In the genomic region with DNA sequence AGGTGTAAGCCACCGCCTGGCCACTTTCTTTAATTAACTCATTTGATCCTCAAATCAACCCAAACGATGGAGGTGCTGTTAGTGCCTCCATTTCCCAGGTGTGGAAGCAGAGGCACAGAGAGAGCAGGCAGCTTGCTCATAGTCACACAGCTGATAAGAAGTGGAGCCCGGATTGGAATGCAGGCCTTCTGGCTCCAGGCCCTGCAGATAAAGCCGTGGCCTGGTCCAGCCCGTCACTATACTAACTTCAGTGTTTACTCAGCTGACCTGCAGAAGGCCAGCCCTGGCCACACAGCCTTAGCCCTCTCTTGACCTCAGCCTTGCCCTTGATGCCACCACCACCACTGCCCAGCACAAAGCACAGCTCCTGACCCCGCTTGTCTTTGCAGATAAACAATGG, we compare ENCODE assay signal across 31 cellular contexts.
DNase-seq lines count a peak whose midpoint lies in the region; ATAC-seq and TF ChIP-seq lines count a peak whose summit lies in the region.
"Had no signal": no experiment of that assay in that cellular context is flagged by ENCODE, and none has a peak within 500 bp of the region (broad histone marks: within the 10 kb centered on the region; RNA-seq: fewer than 3 reads in every experiment).

No MANE protein-coding gene starts in this region.

- H3K4me3 ChIP-seq in osteoblast (ENCODE audit: insufficient read depth, low read length) (no peak overlapping the region), upper lobe of right lung (no peak overlapping the region)
- H3K4me3 ChIP-seq: Peyer's patch, skin epidermis, thoracic aorta had no signal

- H3K4me1 ChIP-seq in osteoblast (ENCODE audit: insufficient read depth, low read length), result peaks cover 7% of the 10 kb centered on the region
- no peaks in the 10 kb centered on the region for H3K4me1 ChIP-seq in upper lobe of right lung
- H3K4me1 ChIP-seq: Peyer's patch had no signal

- H4K20me1 ChIP-seq in osteoblast (ENCODE audit: insufficient read depth, low read length), result no peaks in the 10 kb centered on the region

- no peak overlapping the region for H3K4me2 ChIP-seq in osteoblast (ENCODE audit: insufficient read depth, low read length)

- H3K79me2 ChIP-seq in osteoblast (ENCODE audit: insufficient read depth, low read length), result no peaks in the 10 kb centered on the region

- CTCF ChIA-PET in WTC11 (lab: Charles Lee), result interaction anchor here (0.7 to 1.4 kb wide), 2 partner anchors 20 to 195 kb away, joined by 3 to 6 read pairs; no protein-coding TSS in a partner anchor

- H3K36me3 ChIP-seq in osteoblast (ENCODE audit: insufficient read depth, low read length) (no peaks in the 10 kb centered on the region), upper lobe of right lung (no peaks in the 10 kb centered on the region)
- H3K36me3 ChIP-seq: Peyer's patch, thoracic aorta had no signal

- no peaks in the 10 kb centered on the region for H3K36me3 Mint-ChIP-seq in WTC11
- H3K36me3 Mint-ChIP-seq: naive B cell had no signal

- H2AFZ ChIP-seq in osteoblast (ENCODE audit: low read length), result no peak overlapping the region

- H3K9me3 Mint-ChIP-seq in WTC11, result 0 out of 2 replicates have a peak, but pooled peaks cover 3% of the 10 kb centered on the region
- H3K9me3 Mint-ChIP-seq: naive B cell had no signal

- ATAC-seq in WTC11 (no peak), upper lobe of right lung (peak; percentile 22), GM21528 (IDR thresholded peaks at IDR 0.05; ENCODE audit: low FRiP score, unreplicated experiment) (no peak), GM18868 (IDR thresholded peaks at IDR 0.05; ENCODE audit: unreplicated experiment) (no peak)
- ATAC-seq: HCT116 had no signal

- H3K27me3 ChIP-seq in osteoblast (ENCODE audit: insufficient read depth, low read length) (no peaks in the 10 kb centered on the region), upper lobe of right lung (no peaks in the 10 kb centered on the region)
- H3K27me3 ChIP-seq: Peyer's patch had no signal

- TF ChIP-seq CTCF in WTC11 (IDR thresholded peaks at IDR 0.05) (no peak), osteoblast (IDR thresholded peaks at IDR 0.05; ENCODE audit: extremely low read depth, low read depth, low read length) (no peak), upper lobe of right lung (IDR thresholded peaks at IDR 0.05) (no peak)

- no peak overlapping the region for H3K4me3 Mint-ChIP-seq in WTC11
- H3K4me3 Mint-ChIP-seq: activated naive CD8-positive, alpha-beta T cell; naive B cell had no signal

- intact Hi-C loops in upper lobe of right lung (cut with DNase I), result no loop called here

- DNase-seq in WTC11 (ENCODE audit: low spot score) (no peak), islet precursor cell (peak; percentile 72), osteoblast (ENCODE audit: insufficient read length, low spot score, missing footprints) (peak; percentile 25), upper lobe of right lung (no peak), ACHN (no peak)
- DNase-seq: activated CD4-positive, alpha-beta T cell treated with anti-CD3 and anti-CD28 coated beads for 48 hours; activated effector memory CD4-positive, alpha-beta T cell treated with anti-CD3 and anti-CD28 coated beads, Interleukin-2, amount 50 U/mL, for 16 hours; C1 segment of cervical spinal cord; caudate nucleus; cortex of kidney; DMS153; effector memory CD4-positive, alpha-beta T cell; glutamatergic neuron; KBM-7; midbrain; naive B cell; NCI-H1092 treated with DMSO at 0.1 percent for 48 hours; NCI-H1694 treated with DMSO at 0.1 percent for 48 hours; NCI-H446 treated with DMSO at 0.1 percent for 48 hours; NCI-H774; occipital lobe; stimulated activated naive CD4-positive, alpha-beta T cell treated with Interleukin-2 at 50 U/mL for 16 hours; SW 1271 had no signal

- H3K27ac ChIP-seq in osteoblast (ENCODE audit: low read depth, low read length), result no peak overlapping the region
- no peak overlapping the region for H3K27ac ChIP-seq in upper lobe of right lung
- H3K27ac ChIP-seq: Peyer's patch, skin epidermis, thoracic aorta, VCaP had no signal

- H3K9me3 ChIP-seq in osteoblast (ENCODE audit: low read depth, low read length) (no peaks in the 10 kb centered on the region), upper lobe of right lung (no peaks in the 10 kb centered on the region)
- H3K9me3 ChIP-seq: Peyer's patch, thoracic aorta had no signal

- in situ Hi-C loops in ACHN (cut with HindIII; ENCODE audit: low pct_ligation_motif_present, low pct_unique_long_range_greater_than_20kb, low sequenced_read_pairs), result no loop called here

- POLR2A ChIA-PET in WTC11 (lab: Charles Lee), result no interaction called here

- H3K27ac Mint-ChIP-seq in WTC11, result peak overlapping the region; percentile 37
- H3K27ac Mint-ChIP-seq: activated naive CD8-positive, alpha-beta T cell had no signal

- H3K4me1 Mint-ChIP-seq in WTC11, result peaks cover 46% of the 10 kb centered on the region

- H3K27me3 Mint-ChIP-seq in WTC11 (ENCODE audit: low read depth), result no peaks in the 10 kb centered on the region; the same call in 1 of the 2 replicates
- H3K27me3 Mint-ChIP-seq: activated naive CD8-positive, alpha-beta T cell had no signal

TF ChIP-seq in WTC11, 78 proteins besides CTCF, POLR2A, EP300 and RAD21 (continues in another document):
- TF ChIP-seq GRHL2 (CRISPR knock-in tag; IDR thresholded peaks at IDR 0.05; ENCODE audit: insufficient replicate concordance, severe bottlenecking) (no peak), JAZF1 (CRISPR knock-in tag; IDR thresholded peaks at IDR 0.05) (no peak)
- TF ChIP-seq, protein P1, sequence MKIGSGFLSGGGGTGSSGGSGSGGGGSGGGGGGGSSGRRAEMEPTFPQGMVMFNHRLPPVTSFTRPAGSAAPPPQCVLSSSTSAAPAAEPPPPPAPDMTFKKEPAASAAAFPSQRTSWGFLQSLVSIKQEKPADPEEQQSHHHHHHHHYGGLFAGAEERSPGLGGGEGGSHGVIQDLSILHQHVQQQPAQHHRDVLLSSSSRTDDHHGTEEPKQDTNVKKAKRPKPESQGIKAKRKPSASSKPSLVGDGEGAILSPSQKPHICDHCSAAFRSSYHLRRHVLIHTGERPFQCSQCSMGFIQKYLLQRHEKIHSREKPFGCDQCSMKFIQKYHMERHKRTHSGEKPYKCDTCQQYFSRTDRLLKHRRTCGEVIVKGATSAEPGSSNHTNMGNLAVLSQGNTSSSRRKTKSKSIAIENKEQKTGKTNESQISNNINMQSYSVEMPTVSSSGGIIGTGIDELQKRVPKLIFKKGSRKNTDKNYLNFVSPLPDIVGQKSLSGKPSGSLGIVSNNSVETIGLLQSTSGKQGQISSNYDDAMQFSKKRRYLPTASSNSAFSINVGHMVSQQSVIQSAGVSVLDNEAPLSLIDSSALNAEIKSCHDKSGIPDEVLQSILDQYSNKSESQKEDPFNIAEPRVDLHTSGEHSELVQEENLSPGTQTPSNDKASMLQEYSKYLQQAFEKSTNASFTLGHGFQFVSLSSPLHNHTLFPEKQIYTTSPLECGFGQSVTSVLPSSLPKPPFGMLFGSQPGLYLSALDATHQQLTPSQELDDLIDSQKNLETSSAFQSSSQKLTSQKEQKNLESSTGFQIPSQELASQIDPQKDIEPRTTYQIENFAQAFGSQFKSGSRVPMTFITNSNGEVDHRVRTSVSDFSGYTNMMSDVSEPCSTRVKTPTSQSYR (CRISPR knock-in tag; IDR thresholded peaks at IDR 0.05), result no peak
- TF ChIP-seq, protein P2, sequence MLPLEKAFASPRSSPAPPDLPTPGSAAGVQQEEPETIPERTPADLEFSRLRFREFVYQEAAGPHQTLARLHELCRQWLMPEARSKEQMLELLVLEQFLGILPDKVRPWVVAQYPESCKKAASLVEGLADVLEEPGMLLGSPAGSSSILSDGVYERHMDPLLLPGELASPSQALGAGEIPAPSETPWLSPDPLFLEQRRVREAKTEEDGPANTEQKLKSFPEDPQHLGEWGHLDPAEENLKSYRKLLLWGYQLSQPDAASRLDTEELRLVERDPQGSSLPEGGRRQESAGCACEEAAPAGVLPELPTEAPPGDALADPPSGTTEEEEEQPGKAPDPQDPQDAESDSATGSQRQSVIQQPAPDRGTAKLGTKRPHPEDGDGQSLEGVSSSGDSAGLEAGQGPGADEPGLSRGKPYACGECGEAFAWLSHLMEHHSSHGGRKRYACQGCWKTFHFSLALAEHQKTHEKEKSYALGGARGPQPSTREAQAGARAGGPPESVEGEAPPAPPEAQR (CRISPR knock-in tag; IDR thresholded peaks at IDR 0.05), result no peak
- TF ChIP-seq, protein P3, sequence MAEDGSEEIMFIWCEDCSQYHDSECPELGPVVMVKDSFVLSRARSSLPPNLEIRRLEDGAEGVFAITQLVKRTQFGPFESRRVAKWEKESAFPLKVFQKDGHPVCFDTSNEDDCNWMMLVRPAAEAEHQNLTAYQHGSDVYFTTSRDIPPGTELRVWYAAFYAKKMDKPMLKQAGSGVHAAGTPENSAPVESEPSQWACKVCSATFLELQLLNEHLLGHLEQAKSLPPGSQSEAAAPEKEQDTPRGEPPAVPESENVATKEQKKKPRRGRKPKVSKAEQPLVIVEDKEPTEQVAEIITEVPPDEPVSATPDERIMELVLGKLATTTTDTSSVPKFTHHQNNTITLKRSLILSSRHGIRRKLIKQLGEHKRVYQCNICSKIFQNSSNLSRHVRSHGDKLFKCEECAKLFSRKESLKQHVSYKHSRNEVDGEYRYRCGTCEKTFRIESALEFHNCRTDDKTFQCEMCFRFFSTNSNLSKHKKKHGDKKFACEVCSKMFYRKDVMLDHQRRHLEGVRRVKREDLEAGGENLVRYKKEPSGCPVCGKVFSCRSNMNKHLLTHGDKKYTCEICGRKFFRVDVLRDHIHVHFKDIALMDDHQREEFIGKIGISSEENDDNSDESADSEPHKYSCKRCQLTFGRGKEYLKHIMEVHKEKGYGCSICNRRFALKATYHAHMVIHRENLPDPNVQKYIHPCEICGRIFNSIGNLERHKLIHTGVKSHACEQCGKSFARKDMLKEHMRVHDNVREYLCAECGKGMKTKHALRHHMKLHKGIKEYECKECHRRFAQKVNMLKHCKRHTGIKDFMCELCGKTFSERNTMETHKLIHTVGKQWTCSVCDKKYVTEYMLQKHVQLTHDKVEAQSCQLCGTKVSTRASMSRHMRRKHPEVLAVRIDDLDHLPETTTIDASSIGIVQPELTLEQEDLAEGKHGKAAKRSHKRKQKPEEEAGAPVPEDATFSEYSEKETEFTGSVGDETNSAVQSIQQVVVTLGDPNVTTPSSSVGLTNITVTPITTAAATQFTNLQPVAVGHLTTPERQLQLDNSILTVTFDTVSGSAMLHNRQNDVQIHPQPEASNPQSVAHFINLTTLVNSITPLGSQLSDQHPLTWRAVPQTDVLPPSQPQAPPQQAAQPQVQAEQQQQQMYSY (CRISPR knock-in tag; IDR thresholded peaks at IDR 0.05), result peak; percentile 46

Comparison
In these comparisons a context has a peak if more than half of its experiments do, and no peak if none do; other contexts are left out.
1. DNase-seq: peak in islet precursor cell (single experiment) and osteoblast (single experiment); none in WTC11 (single experiment), upper lobe of right lung (single experiment) and ACHN (single experiment).